In the genomic region with DNA sequence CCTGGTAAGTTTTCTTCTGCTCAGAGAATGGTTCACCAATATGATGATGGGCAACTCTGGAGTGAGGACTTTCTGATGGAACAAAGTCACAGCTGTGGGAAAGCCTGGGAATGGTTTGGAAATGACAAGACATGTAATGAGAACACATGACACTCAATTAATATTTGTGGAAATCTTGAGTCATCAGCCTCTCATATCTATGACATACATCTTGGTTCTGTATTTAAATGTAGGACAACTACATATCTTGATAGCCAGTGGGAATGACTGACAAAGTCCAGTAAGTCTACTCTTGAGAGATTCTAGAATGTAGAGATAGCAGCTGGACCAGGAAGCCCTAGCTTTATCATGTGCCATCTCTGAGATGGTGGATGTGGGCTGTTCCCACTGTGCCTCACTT, we compare ENCODE assay signal across 16 cellular contexts.
DNase-seq lines count a peak whose midpoint lies in the region; ATAC-seq and TF ChIP-seq lines count a peak whose summit lies in the region.
"Had no signal": no experiment of that assay in that cellular context is flagged by ENCODE, and none has a peak within 500 bp of the region (broad histone marks: within the 10 kb centered on the region; RNA-seq: fewer than 3 reads in every experiment).

No MANE protein-coding gene starts in this region.

- H3K4me1 ChIP-seq in left ventricle myocardium inferior, result peaks cover 70% of the 10 kb centered on the region
- H3K4me1 ChIP-seq: BLaER1 treated with 17β-estradiol and CSF1 and Interleukin-3, amounts not matched to agents 10 nM and 100 nM; HAP-1 had no signal

- H3K27ac Mint-ChIP-seq in immature natural killer cell, result no peak overlapping the region
- H3K27ac Mint-ChIP-seq: CD4-positive, CD25-positive, alpha-beta regulatory T cell had no signal

- no peaks in the 10 kb centered on the region for H3K36me3 ChIP-seq in left ventricle myocardium inferior
- H3K36me3 ChIP-seq: BLaER1 treated with 17β-estradiol and CSF1 and Interleukin-3, amounts not matched to agents 10 nM and 100 nM; HAP-1 had no signal

- H3K9me3 Mint-ChIP-seq in immature natural killer cell, result no peaks in the 10 kb centered on the region

- no peak for ATAC-seq in GM21447 (IDR thresholded peaks at IDR 0.05; ENCODE audit: unreplicated experiment)
- ATAC-seq: GM12878 had no signal

- intact Hi-C loops in left ventricle myocardium inferior (cut with micrococcal nuclease) (no loop called here), cardiac septum (cut with DNase I) (loop anchor here (5.0 kb wide), 1 partner anchor 48 kb away; no protein-coding TSS in a partner anchor)

- peaks cover 0 to 12% (median 4%) of the 10 kb centered on the region in 3 donors for H3K27me3 Mint-ChIP-seq in immature natural killer cell (ENCODE audit: low read depth in 3 of 3)

- H3K4me3 ChIP-seq in left ventricle myocardium inferior, result no peak overlapping the region
- no peak overlapping the region for H3K4me3 ChIP-seq in fibroblast of mammary gland (ENCODE audit: control insufficient read depth, low read depth, low read length)
- H3K4me3 ChIP-seq: BLaER1 treated with 17β-estradiol and CSF1 and Interleukin-3, amounts not matched to agents 10 nM and 100 nM; GM12878; HAP-1 had no signal

- H3K4me3 Mint-ChIP-seq in immature natural killer cell, result no peak overlapping the region
- H3K4me3 Mint-ChIP-seq: CD4-positive, CD25-positive, alpha-beta regulatory T cell had no signal

- no peaks in the 10 kb centered on the region for H3K9me3 ChIP-seq in left ventricle myocardium inferior (replicated peaks)
- H3K9me3 ChIP-seq: BLaER1 treated with 17β-estradiol and CSF1 and Interleukin-3, amounts not matched to agents 10 nM and 100 nM; HAP-1 had no signal

- no peaks in the 10 kb centered on the region for H3K27me3 ChIP-seq in left ventricle myocardium inferior (ENCODE audit: low read depth)
- H3K27me3 ChIP-seq: BLaER1 treated with 17β-estradiol and CSF1 and Interleukin-3, amounts not matched to agents 10 nM and 100 nM had no signal

- no peaks in the 10 kb centered on the region for H3K36me3 Mint-ChIP-seq in immature natural killer cell
- H3K36me3 Mint-ChIP-seq: CD4-positive, CD25-positive, alpha-beta regulatory T cell had no signal

- DNase-seq in left ventricle myocardium inferior (no peak), cardiac septum (ENCODE audit: low spot score) (no peak), RKO (ENCODE audit: low spot score) (peak; percentile 29), fibroblast of mammary gland (ENCODE audit: low read depth) (peak; percentile 36), substantia nigra (lab: John Stamatoyannopoulos, UW) (no peak), NCI-H2227 treated with DMSO at 0.1 percent for 48 hours (lab: John Stamatoyannopoulos, UW) (no peak), immature natural killer cell (no peak)
- DNase-seq: ACHN; Calu3; CD4-positive, CD25-positive, alpha-beta regulatory T cell; DMS 273 treated with DMSO at 0.1 percent for 48 hours had no signal

- H3K27ac ChIP-seq in left ventricle myocardium inferior (replicated peaks) (peak overlapping the region; percentile 92), substantia nigra (ENCODE audit: low read depth, low read length, poor library complexity, severe bottlenecking) (peak overlapping the region; percentile 12)
- H3K27ac ChIP-seq: BLaER1 treated with 17β-estradiol and CSF1 and Interleukin-3, amounts not matched to agents 10 nM and 100 nM; HL-60 had no signal

- no peaks in the 10 kb centered on the region for H3K4me1 Mint-ChIP-seq in immature natural killer cell
- H3K4me1 Mint-ChIP-seq: CD4-positive, CD25-positive, alpha-beta regulatory T cell had no signal

- TF ChIP-seq CTCF in left ventricle myocardium inferior (IDR thresholded peaks at IDR 0.05; ENCODE audit: borderline replicate concordance) (no peak), fibroblast of mammary gland (conservative IDR thresholded peaks at IDR 0.05; ENCODE audit: control insufficient read depth, insufficient read depth, low read depth, low read length) (no peak)

Comparison
In these comparisons a context has a peak if more than half of its experiments do, and no peak if none do; other contexts are left out.
1. DNase-seq: peak in RKO (single experiment) and fibroblast of mammary gland (single experiment); none in left ventricle myocardium inferior (single experiment), cardiac septum (single experiment), substantia nigra (0 of 49), NCI-H2227 treated with DMSO at 0.1 percent for 48 hours (single experiment) and immature natural killer cell (0 of 3).